Comparison of ENCODE assay signal across 12 cellular contexts in genomic region chr7:30804078-30804661, GRCh38. TPM values are rescaled to one million over a fixed set of nuclear protein-coding genes. Genes with fewer than 3 reads are reported as not detected.
DNase-seq lines count a peak whose midpoint lies in the region; ATAC-seq, FAIRE-seq and TF ChIP-seq lines count a peak whose summit lies in the region.
"Had no signal": no experiment of that assay in that cellular context is flagged by ENCODE, and none has a peak within 500 bp of the region (broad histone marks: within the 10 kb centered on the region; RNA-seq: fewer than 3 reads in every experiment).

No MANE protein-coding gene starts in this region.

- no peak overlapping the region for H3K27ac ChIP-seq in mammary epithelial cell (ENCODE audit: insufficient read depth, low read depth, low read length)
- H3K27ac ChIP-seq in effector memory CD4-positive, alpha-beta T cell (ENCODE audit: insufficient read depth, low read length, poor library complexity, severe bottlenecking), result no peak overlapping the region
- H3K27ac ChIP-seq: vagina had no signal

- peak overlapping the region; percentile 2 for H3K4me2 ChIP-seq in mammary epithelial cell (ENCODE audit: insufficient read depth, low read depth, low read length)

- DNase-seq in HT1080 (ENCODE audit: low read depth) (peak; percentile 90), mammary epithelial cell (peak; percentile 85), kidney glomerular epithelial cell (lab: John Stamatoyannopoulos, UW) (peak; percentile 68), D721Med (ENCODE audit: insufficient read length, low spot score) (no peak)
- DNase-seq in activated CD4-positive, CD25-positive, alpha-beta regulatory T cell treated with anti-CD3 and anti-CD28 coated beads, Interleukin-2, amount 50 U/mL, for 72 hours, result no peak
- no peak for DNase-seq in effector memory CD4-positive, alpha-beta T cell
- DNase-seq: amygdala, DND-41, NCI-H1417 treated with DMSO at 0.1 percent for 48 hours had no signal

- H2AFZ ChIP-seq in mammary epithelial cell (ENCODE audit: low read depth, low read length), result peak overlapping the region; percentile 49

- H3K79me2 ChIP-seq in mammary epithelial cell (ENCODE audit: insufficient read depth, low read length), result no peaks in the 10 kb centered on the region

- 40% methylated on average over 3 of the region's 3 CpGs for WGBS in mammary epithelial cell (ENCODE audit: low coverage, missing lambda C conversion rate)

- dilution Hi-C loops in mammary epithelial cell (cut with HindIII; ENCODE audit: low sequenced_read_pairs), result no loop called here

- peaks cover 48% of the 10 kb centered on the region for H3K4me1 ChIP-seq in mammary epithelial cell (ENCODE audit: insufficient read depth, low read length)
- H3K4me1 ChIP-seq in effector memory CD4-positive, alpha-beta T cell (ENCODE audit: control insufficient read depth, insufficient read depth, low read length, poor library complexity, severe bottlenecking), result no peaks in the 10 kb centered on the region

- TF ChIP-seq CTCF in mammary epithelial cell (conservative IDR thresholded peaks at IDR 0.05 in 1 of 2, IDR thresholded peaks at IDR 0.05 in 1 of 2; ENCODE audit: extremely low read depth in 1 of 2, insufficient read depth in 1 of 2, low read depth in 1 of 2, low read length in 2 of 2) (no peak), D721Med (IDR thresholded peaks at IDR 0.05; ENCODE audit: insufficient read depth, missing control alignments) (no peak)

- no peak overlapping the region for H3K4me3 ChIP-seq in mammary epithelial cell (replicated peaks in 1 of 3; ENCODE audit: insufficient read depth in 1 of 3, low read depth in 2 of 3, low read length in 3 of 3)
- H3K4me3 ChIP-seq in effector memory CD4-positive, alpha-beta T cell (ENCODE audit: insufficient read depth, low read depth, low read length, poor library complexity, severe bottlenecking), result no peak overlapping the region
- H3K4me3 ChIP-seq: right atrium auricular region, vagina had no signal

- intact Hi-C loops in mammary epithelial cell (cut with micrococcal nuclease), result loop anchor here (10.0 kb wide), 1 partner anchor 831 kb away; no protein-coding TSS in a partner anchor

- no peak for FAIRE-seq in D721Med (lab: Jason Lieb, UNC)

- CTCF ChIA-PET in mammary epithelial cell (lab: Charles Lee; ENCODE audit: low non-redundant PET), result no interaction called here

- no peaks in the 10 kb centered on the region for H3K36me3 ChIP-seq in mammary epithelial cell (ENCODE audit: insufficient read depth, low read length)
- H3K36me3 ChIP-seq in effector memory CD4-positive, alpha-beta T cell (ENCODE audit: control insufficient read depth, insufficient read depth, low read length), result no peaks in the 10 kb centered on the region
- H3K36me3 ChIP-seq: right atrium auricular region, vagina had no signal

- H3K9me3 ChIP-seq in mammary epithelial cell (replicated peaks; ENCODE audit: insufficient read depth, low read length), result no peaks in the 10 kb centered on the region
- no peaks in the 10 kb centered on the region for H3K9me3 ChIP-seq in effector memory CD4-positive, alpha-beta T cell (ENCODE audit: control insufficient read depth, low read length)
- H3K9me3 ChIP-seq: right atrium auricular region, vagina had no signal

- no peak for ATAC-seq in GM21737 (IDR thresholded peaks at IDR 0.05; ENCODE audit: unreplicated experiment)

- H3K9ac ChIP-seq in mammary epithelial cell (ENCODE audit: insufficient read depth, low read length), result no peak overlapping the region

- no TSS peak for BruUV-seq in mammary epithelial cell (replicated peaks; lab: Mats Ljungman, UMichigan)

- in situ Hi-C loops in mammary epithelial cell (cut with MboI; ENCODE audit: low sequenced_read_pairs in 2 of 2), result loop anchor here (5.0 kb wide), 3 partner anchors 173 to 323 kb away; no protein-coding TSS in a partner anchor

- no peaks in the 10 kb centered on the region for H4K20me1 ChIP-seq in mammary epithelial cell (ENCODE audit: insufficient read depth, low read length)

- H3K27me3 ChIP-seq in mammary epithelial cell (ENCODE audit: insufficient read depth, low read length), result no peaks in the 10 kb centered on the region
- H3K27me3 ChIP-seq in effector memory CD4-positive, alpha-beta T cell (replicated peaks; ENCODE audit: control insufficient read depth, insufficient read depth, low read length, poor library complexity, severe bottlenecking), result no peaks in the 10 kb centered on the region
- H3K27me3 ChIP-seq: right atrium auricular region, vagina had no signal

RNA-seq across cellular contexts. Expression of gene MINDY4, which starts 33.0 kb away (rescaled TPM):
- total RNA-seq in HT1080 (2014; rRNA removed; shearing (Covaris generic)), result 1.8 and 2.5 TPM in 2 replicates
- polyA plus RNA-seq in HT1080 (2015; cell fraction: cytosol; rRNA removed), result 2.1 and 2.4 TPM in 2 replicates
- polyA plus RNA-seq in HT1080 (2015; cell fraction: nucleus; rRNA removed), result 3.6 and 6.8 TPM in 2 replicates
- 1 to 10 TPM; 3.6 to 6.8 TPM for total RNA-seq in mammary epithelial cell
- polyA plus RNA-seq in mammary epithelial cell, result 1.9 TPM
- polyA minus RNA-seq in mammary epithelial cell, result 1.3 TPM

RNA-seq across cellular contexts. Expression of gene INMT, which starts 52.2 kb away (rescaled TPM):
- total RNA-seq in HT1080 (2014; rRNA removed; shearing (Covaris generic)), result not detected in 2 replicates
- 0.02 TPM in 1 of 2 replicates, not detected in the other for polyA plus RNA-seq in HT1080 (2015; cell fraction: cytosol; rRNA removed)
- not detected in 2 replicates for polyA plus RNA-seq in HT1080 (2015; cell fraction: nucleus; rRNA removed)
- not detected for total RNA-seq in mammary epithelial cell
- not detected for polyA plus RNA-seq in mammary epithelial cell
- not detected for polyA minus RNA-seq in mammary epithelial cell

Comparison
In these comparisons a context has a peak if more than half of its experiments do, and no peak if none do; other contexts are left out.
1. DNase-seq: peak in HT1080 (single experiment), mammary epithelial cell (single experiment) and kidney glomerular epithelial cell (single experiment); none in D721Med (single experiment), activated CD4-positive, CD25-positive, alpha-beta regulatory T cell treated with anti-CD3 and anti-CD28 coated beads, Interleukin-2, amount 50 U/mL, for 72 hours (single experiment) and effector memory CD4-positive, alpha-beta T cell (0 of 3).